In the genomic region with DNA sequence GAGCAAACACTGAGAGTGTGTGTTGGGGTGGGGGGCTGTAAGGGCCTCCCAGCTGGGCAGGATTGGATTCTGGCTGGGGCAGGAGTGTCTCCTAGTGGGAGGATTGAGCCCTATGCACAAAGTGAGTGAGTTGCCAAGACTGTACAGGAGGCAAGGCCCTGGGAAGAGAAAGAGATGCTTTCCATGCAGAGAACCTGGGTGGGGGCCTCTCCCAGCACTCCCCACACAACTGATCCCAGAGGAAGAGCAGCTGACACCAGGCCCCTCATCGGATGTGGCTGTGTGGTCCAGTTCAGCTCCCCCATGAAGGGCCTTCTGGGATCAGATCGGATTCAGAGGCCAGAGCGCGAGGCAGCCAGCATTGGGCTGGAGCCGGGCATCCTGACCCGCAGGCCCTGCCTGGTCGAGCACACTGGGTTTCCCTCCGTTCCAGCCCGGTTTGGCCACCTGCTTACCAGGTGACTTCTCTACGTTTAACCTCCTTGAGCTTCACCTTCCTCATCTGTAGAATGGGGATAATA, we compare ENCODE assay signal across 19 cellular contexts. TPM values are rescaled to one million over a fixed set of nuclear protein-coding genes. Genes with fewer than 3 reads are reported as not detected.
"Had no signal": no experiment of that assay in that cellular context is flagged by ENCODE, and none has a peak within 500 bp of the region (broad histone marks: within the 10 kb centered on the region; RNA-seq: fewer than 3 reads in every experiment).

No MANE protein-coding gene starts in this region.

- H3K4me1 Mint-ChIP-seq: activated CD4-positive, alpha-beta T cell treated with anti-CD3 and anti-CD28 coated beads for 36 hours; stimulated activated naive B cell treated with anti-CD40 and anti-IgM and Interleukin-4, amounts not matched to agents 10 μg/mL and 1 μg/mL and 100 μg/mL, for 72 hours; WTC11 had no signal

- H3K36me3 ChIP-seq: adrenal gland, breast epithelium, ovary, thyroid gland had no signal

- H3K4me3 ChIP-seq: adrenal gland, breast epithelium, hepatocyte, ovary, thyroid gland had no signal

- H3K27ac ChIP-seq: adrenal gland, breast epithelium, hepatocyte, ovary had no signal

- H3K36me3 Mint-ChIP-seq: activated naive CD4-positive, alpha-beta T cell treated with anti-CD3 and anti-CD28 coated beads, Interleukin-2, amount 50 U/mL, for 72 hours; stimulated activated naive B cell treated with anti-CD40 and anti-IgM and Interleukin-4, amounts not matched to agents 10 μg/mL and 1 μg/mL and 100 μg/mL, for 72 hours; WTC11 had no signal

- H3K4me3 Mint-ChIP-seq: activated CD4-positive, alpha-beta T cell treated with anti-CD3 and anti-CD28 coated beads for 36 hours; dendritic cell treated with granulocyte-macrophage colony-stimulating factor and Interleukin-4, amounts not matched to agents 40 ng/mL and 50 ng/mL, for 4 days; neural crest cell; stimulated activated naive B cell treated with anti-CD40 and anti-IgM and Interleukin-4, amounts not matched to agents 10 μg/mL and 1 μg/mL and 100 μg/mL, for 72 hours; T-helper 2 cell treated with Interferon-gamma antibody and Interleukin-4, amounts not matched to agents 5 μg/mL and 100 μg/mL, for 36 hours; WTC11 had no signal

- H3K9me3 Mint-ChIP-seq: activated naive CD4-positive, alpha-beta T cell treated with anti-CD3 and anti-CD28 coated beads, Interleukin-2, amount 50 U/mL, for 72 hours; dendritic cell treated with granulocyte-macrophage colony-stimulating factor and Interleukin-4, amounts not matched to agents 40 ng/mL and 50 ng/mL, for 4 days; neural crest cell; stimulated activated naive B cell treated with anti-CD40 and anti-IgM and Interleukin-4, amounts not matched to agents 10 μg/mL and 1 μg/mL and 100 μg/mL, for 72 hours; T-helper 2 cell treated with Interferon-gamma antibody and Interleukin-4, amounts not matched to agents 5 μg/mL and 100 μg/mL, for 36 hours had no signal

- ATAC-seq: activated CD4-positive, alpha-beta T cell treated with anti-CD3 and anti-CD28 coated beads for 36 hours; activated naive CD4-positive, alpha-beta T cell treated with anti-CD3 and anti-CD28 coated beads, Interleukin-2, amount 50 U/mL, for 72 hours; stimulated activated naive B cell treated with anti-CD40 and anti-IgM and Interleukin-4, amounts not matched to agents 10 μg/mL and 1 μg/mL and 100 μg/mL, for 72 hours; WTC11 had no signal

- H3K27ac Mint-ChIP-seq: activated CD4-positive, alpha-beta T cell treated with anti-CD3 and anti-CD28 coated beads for 36 hours; activated naive CD4-positive, alpha-beta T cell treated with anti-CD3 and anti-CD28 coated beads, Interleukin-2, amount 50 U/mL, for 72 hours; dendritic cell treated with granulocyte-macrophage colony-stimulating factor and Interleukin-4, amounts not matched to agents 40 ng/mL and 50 ng/mL, for 4 days; stimulated activated naive B cell treated with anti-CD40 and anti-IgM and Interleukin-4, amounts not matched to agents 10 μg/mL and 1 μg/mL and 100 μg/mL, for 72 hours; T-helper 2 cell treated with Interferon-gamma antibody and Interleukin-4, amounts not matched to agents 5 μg/mL and 100 μg/mL, for 36 hours; WTC11 had no signal

- FAIRE-seq: astrocyte had no signal

- DNase-seq: activated CD4-positive, alpha-beta T cell treated with anti-CD3 and anti-CD28 coated beads for 36 hours; activated CD4-positive, alpha-beta T cell treated with anti-CD3 and anti-CD28 coated beads, Interleukin-2, amount 50 U/mL, for 48 hours; activated gamma-delta T cell; cerebellar nuclear complex; effector memory CD4-positive, alpha-beta T cell; foreskin fibroblast; mammary epithelial cell; stimulated activated naive B cell treated with anti-CD40 and anti-IgM and Interleukin-4, amounts not matched to agents 10 μg/mL and 1 μg/mL and 100 μg/mL, for 72 hours had no signal

- H3K9me3 ChIP-seq: adrenal gland, breast epithelium, ovary, thyroid gland had no signal

- H3K27me3 ChIP-seq: adrenal gland, breast epithelium, ovary, thyroid gland had no signal

- H3K4me1 ChIP-seq: adrenal gland, breast epithelium had no signal

RNA-seq across cellular contexts. Expression of gene KCNIP3, which starts 56.0 kb away (rescaled TPM):
- total RNA-seq: activated CD4-positive, alpha-beta T cell treated with anti-CD3 and anti-CD28 coated beads for 36 hours; activated naive CD4-positive, alpha-beta T cell treated with anti-CD3 and anti-CD28 coated beads, Interleukin-2, amount 50 U/mL, for 72 hours had no signal
